Comparison of ENCODE assay signal across 15 cellular contexts in the genomic region with DNA sequence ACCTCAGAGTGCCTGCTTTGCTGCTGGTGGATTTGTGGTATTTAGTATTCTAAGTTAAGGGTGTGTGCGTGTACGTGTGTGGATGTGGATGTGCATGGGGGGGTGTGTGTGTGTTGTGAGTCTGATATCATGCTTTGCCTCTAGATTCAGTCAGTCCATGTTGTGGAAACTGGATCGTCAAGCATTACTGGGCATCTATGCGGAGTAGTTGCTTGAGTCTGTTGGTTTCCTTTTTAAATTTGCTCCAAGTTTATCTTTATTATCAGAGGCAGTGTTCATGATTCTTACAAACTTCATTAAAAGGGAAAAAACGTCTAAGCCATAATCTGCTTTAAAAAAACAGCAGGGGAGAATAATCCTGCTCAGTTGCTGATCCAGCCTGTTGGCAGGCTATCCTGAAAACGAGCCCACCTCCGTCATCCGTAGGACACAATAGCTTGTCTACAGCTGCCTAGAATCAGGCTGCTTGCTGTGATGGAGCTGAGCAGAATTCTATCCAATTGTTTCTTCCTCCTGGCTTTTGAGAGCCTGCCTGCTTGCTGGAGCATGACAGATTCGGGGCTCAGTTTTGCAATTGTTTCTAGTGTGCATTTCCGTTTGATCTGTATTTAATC. TPM values are rescaled to one million over a fixed set of nuclear protein-coding genes. Genes with fewer than 3 reads are reported as not detected.
DNase-seq lines count a peak whose midpoint lies in the region; ATAC-seq and TF ChIP-seq lines count a peak whose summit lies in the region.
"Had no signal": no experiment of that assay in that cellular context is flagged by ENCODE, and none has a peak within 500 bp of the region (broad histone marks: within the 10 kb centered on the region; RNA-seq: fewer than 3 reads in every experiment).

No MANE protein-coding gene starts in this region.

- no peaks in the 10 kb centered on the region for H3K36me3 ChIP-seq in A673 (ENCODE audit: insufficient read depth, low read length, poor library complexity, severe bottlenecking)
- H3K36me3 ChIP-seq in GM23338 (ENCODE audit: insufficient read depth): no peaks in the 10 kb centered on the region
- H3K36me3 ChIP-seq in ovary: no peaks in the 10 kb centered on the region
- H3K36me3 ChIP-seq in HAP-1 (replicated peaks): no peaks in the 10 kb centered on the region
- H3K36me3 ChIP-seq: heart right ventricle, tibial artery had no signal

- H3K27me3 Mint-ChIP-seq in GM23338 (ENCODE audit: insufficient read depth, low read depth, poor library complexity) (peaks cover 4% of the 10 kb centered on the region), Calu3 (ENCODE audit: unreplicated experiment) (peaks cover 71% of the 10 kb centered on the region)

- H3K27me3 ChIP-seq in A673 (replicated peaks; ENCODE audit: insufficient read depth, low read depth, low read length, poor library complexity) (peaks cover 62% of the 10 kb centered on the region), GM23338 (ENCODE audit: insufficient read depth) (peaks cover 24% of the 10 kb centered on the region), ovary (no peaks in the 10 kb centered on the region), HAP-1 (ENCODE audit: low read depth) (peaks cover 33% of the 10 kb centered on the region)
- H3K27me3 ChIP-seq: tibial artery had no signal

- H3K36me3 Mint-ChIP-seq in GM23338 (ENCODE audit: low read depth) (no peaks in the 10 kb centered on the region), Calu3 (ENCODE audit: insufficient read depth, unreplicated experiment) (no peaks in the 10 kb centered on the region)
- H3K36me3 Mint-ChIP-seq: activated naive CD4-positive, alpha-beta T cell treated with anti-CD3 and anti-CD28 coated beads, Interleukin-2, amount 50 U/mL, for 72 hours had no signal

- H3K9me3 Mint-ChIP-seq in GM23338: no peaks in the 10 kb centered on the region
- H3K9me3 Mint-ChIP-seq in Calu3 (ENCODE audit: low read depth, unreplicated experiment): no peaks in the 10 kb centered on the region
- H3K9me3 Mint-ChIP-seq: activated naive CD4-positive, alpha-beta T cell treated with anti-CD3 and anti-CD28 coated beads, Interleukin-2, amount 50 U/mL, for 72 hours had no signal

- no TSS peak for BruUV-seq in A673 (replicated peaks; lab: Mats Ljungman, UMichigan)
- BruUV-seq in Calu3 (replicated peaks; lab: Mats Ljungman, UMichigan): no TSS peak

- peaks cover 3% of the 10 kb centered on the region for H3K4me1 ChIP-seq in A673 (ENCODE audit: insufficient read depth, low read length, poor library complexity, severe bottlenecking)
- peaks cover 9% of the 10 kb centered on the region; the same call in 1 of the 2 replicates for H3K4me1 ChIP-seq in GM23338 (ENCODE audit: insufficient read depth)
- H3K4me1 ChIP-seq in ovary (ENCODE audit: insufficient read depth): peaks cover 2% of the 10 kb centered on the region
- H3K4me1 ChIP-seq in HAP-1: no peaks in the 10 kb centered on the region

- no peak overlapping the region for H3K27ac Mint-ChIP-seq in GM23338
- no peak overlapping the region for H3K27ac Mint-ChIP-seq in Calu3 (ENCODE audit: unreplicated experiment)
- H3K27ac Mint-ChIP-seq: activated naive CD4-positive, alpha-beta T cell treated with anti-CD3 and anti-CD28 coated beads, Interleukin-2, amount 50 U/mL, for 72 hours had no signal

- H3K4me3 ChIP-seq in A673 (ENCODE audit: low read depth, low read length, poor library complexity, severe bottlenecking) (no peak overlapping the region), GM23338 (no peak overlapping the region), fibroblast of the aortic adventitia (ENCODE audit: low read depth, low read length) (peak overlapping the region; percentile 33), ovary (no peak overlapping the region), HAP-1 (no peak overlapping the region)
- H3K4me3 ChIP-seq: heart right ventricle, tibial artery had no signal

- WGBS in ovary, 3 donors: 42 to 50% (median 44%) methylated on average over 10 of the region's 10 CpGs

- CTCF ChIA-PET in A673 (lab: Charles Lee): interaction anchor here (0.9 kb wide), 1 partner anchor 17 kb away, joined by 3 read pairs; no protein-coding TSS in a partner anchor
- CTCF ChIA-PET in Calu3 (lab: Charles Lee): no interaction called here

- peaks cover 9% of the 10 kb centered on the region; the same call in 2 of the 3 replicates for H3K4me1 Mint-ChIP-seq in GM23338
- H3K4me1 Mint-ChIP-seq in Calu3 (ENCODE audit: low read depth, unreplicated experiment): peaks cover 23% of the 10 kb centered on the region

- no peaks in the 10 kb centered on the region for H3K79me2 ChIP-seq in GM23338 (replicated peaks; ENCODE audit: insufficient read depth)

- H3K27ac ChIP-seq in A673 (ENCODE audit: low read depth, low read length, poor library complexity, severe bottlenecking): no peak overlapping the region
- H3K27ac ChIP-seq in GM23338 (ENCODE audit: low read depth): no peak overlapping the region
- H3K27ac ChIP-seq in ovary: no peak overlapping the region
- H3K27ac ChIP-seq: heart right ventricle, KMS-11, tibial artery had no signal

- H3K9me3 ChIP-seq in A673 (ENCODE audit: low read depth, low read length, poor library complexity, severe bottlenecking) (no peaks in the 10 kb centered on the region), ovary (no peaks in the 10 kb centered on the region), HAP-1 (no peaks in the 10 kb centered on the region)
- H3K9me3 ChIP-seq: heart right ventricle, tibial artery had no signal

- H3K4me3 Mint-ChIP-seq in GM23338 (no peak overlapping the region), Calu3 (ENCODE audit: low read depth, unreplicated experiment) (no peak overlapping the region)

- POLR2A ChIA-PET in A673 (lab: Charles Lee; ENCODE audit: low non-redundant PET): no interaction called here

- H3F3A ChIP-seq in GM23338 (replicated peaks; ENCODE audit: low read depth): no peaks in the 10 kb centered on the region

- no peak for TF ChIP-seq CTCF in A673 (conservative IDR thresholded peaks at IDR 0.05; ENCODE audit: low read depth, low read length)
- no peak for TF ChIP-seq CTCF in GM23338 (conservative IDR thresholded peaks at IDR 0.05; ENCODE audit: low read depth in 2 of 2)
- no peak for TF ChIP-seq CTCF in fibroblast of the aortic adventitia (IDR thresholded peaks at IDR 0.05; ENCODE audit: insufficient read depth, low read length)
- TF ChIP-seq CTCF in Calu3 (IDR thresholded peaks at IDR 0.05; ENCODE audit: unreplicated experiment): no peak
- TF ChIP-seq CTCF in ovary (IDR thresholded peaks at IDR 0.05): no peak

- in situ Hi-C loops in HAP-1 (cut with MboI; ENCODE audit: low sequenced_read_pairs): no loop called here

- TF ChIP-seq POLR2A in ovary (IDR thresholded peaks at IDR 0.05): no peak

- H3K4me2 ChIP-seq in GM23338: no peak overlapping the region
- H3K4me2 ChIP-seq: KMS-11 had no signal

- 0 out of 2 replicates have a peak, but pooled peaks cover 6% of the 10 kb centered on the region for H4K20me1 ChIP-seq in GM23338 (replicated peaks; ENCODE audit: insufficient read depth)

- peak; percentile 79 for DNase-seq in A673 (ENCODE audit: low spot score)
- DNase-seq in GM23338 (ENCODE audit: low spot score): no peak
- DNase-seq in NCI-H82 (lab: John Stamatoyannopoulos, UW): peak; percentile 95
- DNase-seq in fibroblast of the aortic adventitia (ENCODE audit: low read depth): peak; percentile 86
- no peak for DNase-seq in Calu3
- no peak for DNase-seq in ovary
- no peak for DNase-seq in HAP-1 (ENCODE audit: low spot score in 2 of 2)
- DNase-seq: effector CD4-positive, alpha-beta T cell; heart right ventricle; right cardiac atrium had no signal

- H2AFZ ChIP-seq in GM23338: no peak overlapping the region

- no peak for TF ChIP-seq EP300 in ovary (IDR thresholded peaks at IDR 0.05)

- intact Hi-C loops in A673 (cut with micrococcal nuclease; ENCODE audit: unreplicated experiment) (no loop called here), Calu3 (cut with micrococcal nuclease; ENCODE audit: unreplicated experiment) (no loop called here), ovary (cut with DNase I) (loop anchor here in 1 of 4 donors (10.0 kb wide), 1 partner anchor 189 kb away; no protein-coding TSS in a partner anchor)

- H3K9me2 ChIP-seq in GM23338 (ENCODE audit: insufficient read depth): no peaks in the 10 kb centered on the region

- ATAC-seq in GM23338: peak; percentile 52; the same call in 2 of the 3 replicates
- no peak for ATAC-seq in HG02642 (IDR thresholded peaks at IDR 0.05; ENCODE audit: poor library complexity, unreplicated experiment)
- ATAC-seq: SK-N-SH treated with all-trans-retinoic acid at 6 μM for 48 hours had no signal

TF ChIP-seq in GM23338, 12 proteins besides CTCF, POLR2A, EP300 and RAD21 (continues in another document):
- TF ChIP-seq EZH2phosphoT487 (IDR thresholded peaks at IDR 0.05; ENCODE audit: unreplicated experiment) (no peak), POLR2AphosphoS5 (IDR thresholded peaks at IDR 0.05; ENCODE audit: low read depth) (no peak), CREB1 (CRISPR knock-in tag; IDR thresholded peaks at IDR 0.05; ENCODE audit: low read depth) (no peak), ZNF331 (CRISPR knock-in tag; IDR thresholded peaks at IDR 0.05; ENCODE audit: low read depth) (no peak), EZH2 (IDR thresholded peaks at IDR 0.05; ENCODE audit: low read depth, unreplicated experiment) (no peak), ZNF114 (CRISPR knock-in tag; IDR thresholded peaks at IDR 0.05) (no peak), STAT1 (IDR thresholded peaks at IDR 0.05; ENCODE audit: unreplicated experiment) (no peak)
- TF ChIP-seq, protein P1, sequence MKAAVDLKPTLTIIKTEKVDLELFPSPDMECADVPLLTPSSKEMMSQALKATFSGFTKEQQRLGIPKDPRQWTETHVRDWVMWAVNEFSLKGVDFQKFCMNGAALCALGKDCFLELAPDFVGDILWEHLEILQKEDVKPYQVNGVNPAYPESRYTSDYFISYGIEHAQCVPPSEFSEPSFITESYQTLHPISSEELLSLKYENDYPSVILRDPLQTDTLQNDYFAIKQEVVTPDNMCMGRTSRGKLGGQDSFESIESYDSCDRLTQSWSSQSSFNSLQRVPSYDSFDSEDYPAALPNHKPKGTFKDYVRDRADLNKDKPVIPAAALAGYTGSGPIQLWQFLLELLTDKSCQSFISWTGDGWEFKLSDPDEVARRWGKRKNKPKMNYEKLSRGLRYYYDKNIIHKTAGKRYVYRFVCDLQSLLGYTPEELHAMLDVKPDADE (IDR thresholded peaks at IDR 0.05): no peak

RNA-seq across cellular contexts. Expression of a gene that starts 6.7 kb away (rescaled TPM):
- total RNA-seq in A673 (2021) (0.11 and 0.15 TPM in 2 replicates), fibroblast of the aortic adventitia (ENCODE audit: low replicate concordance) (2.1 and 8.4 TPM in 2 replicates), Calu3 (2022) (0.17 and 0.29 TPM in 2 replicates), ovary (10 to 100 TPM in 1 of 7 donors, 1 to 10 TPM in 6; 2.7 to 10.1 (median 5.2) TPM)
- 0.63 and 1.2 TPM in 2 replicates for total RNA-seq in GM23338 (2014; rRNA removed; shearing (Covaris generic))
- polyA plus RNA-seq in GM23338 (2016; fragmentation: Nextera tagmentation; extraction: Ambion mirVana) (0.11 and 0.16 TPM in 2 replicates), ovary (1 to 10 TPM; 3.6 to 4.0 TPM)

Comparison
In these comparisons a context has a peak if more than half of its experiments do, and no peak if none do; other contexts are left out.
1. DNase-seq: peak in A673 (single experiment), NCI-H82 (single experiment) and fibroblast of the aortic adventitia (single experiment); none in GM23338 (single experiment), Calu3 (single experiment), ovary (0 of 5) and HAP-1 (0 of 2).